ENCODE assay signal across 16 cellular contexts in the genomic region with DNA sequence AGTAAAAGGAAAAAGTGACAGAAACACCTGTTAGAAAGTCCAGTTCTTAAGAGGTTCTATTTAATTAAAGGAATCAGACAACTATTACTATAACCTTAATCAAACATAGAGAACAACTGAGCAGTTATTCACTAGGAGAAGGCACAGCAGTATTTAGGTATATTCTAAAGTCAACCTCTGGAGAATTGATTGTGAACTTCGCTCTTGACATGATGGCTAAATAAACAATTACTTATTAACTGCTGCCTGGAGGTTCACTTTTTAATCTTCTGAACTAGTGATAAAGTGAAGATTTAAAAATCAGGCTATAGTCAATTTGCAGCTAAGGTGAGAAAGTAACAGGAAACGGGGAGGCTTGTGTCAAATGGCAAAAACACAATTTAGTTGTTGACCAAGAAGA.
"Had no signal": no experiment of that assay in that cellular context is flagged by ENCODE, and none has a peak within 500 bp of the region (broad histone marks: within the 10 kb centered on the region; RNA-seq: fewer than 3 reads in every experiment).

No MANE protein-coding gene starts in this region.

- H3K27ac ChIP-seq: colonic mucosa, foreskin keratinocyte, right atrium auricular region, suprapubic skin, thyroid gland, upper lobe of left lung, vagina had no signal

- H3K4me1 ChIP-seq: colonic mucosa, foreskin keratinocyte, right atrium auricular region, suprapubic skin, thyroid gland, upper lobe of left lung, vagina had no signal

- H3K4me3 ChIP-seq: colonic mucosa, right atrium auricular region, smooth muscle cell, suprapubic skin, thyroid gland, upper lobe of left lung, vagina had no signal

- H3K27me3 ChIP-seq: colonic mucosa, foreskin keratinocyte, right atrium auricular region, suprapubic skin, thyroid gland, upper lobe of left lung, vagina had no signal

- DNase-seq: colonic mucosa; dermis blood vessel endothelial cell; foreskin keratinocyte; immature natural killer cell; left ventricle myocardium superior; natural killer cell; stimulated activated CD4-positive, alpha-beta T cell treated with anti-CD3 and anti-CD28 coated beads, Interleukin-2, amount 100 ng/mL, for 48 hours; stimulated activated CD8-positive, alpha-beta memory T cell treated with anti-CD3 and anti-CD28 coated beads, Interleukin-4, amount 100 ng/mL, for 48 hours; stimulated activated naive CD8-positive, alpha-beta T cell treated with anti-CD3 and anti-CD28 coated beads, Interleukin-15, Interleukin-2, amounts not matched to agents 100 U/mL and 50 U/mL, for 24 hours; thyroid gland; upper lobe of left lung had no signal

- H3K9me3 ChIP-seq: colonic mucosa, right atrium auricular region, suprapubic skin, thyroid gland, upper lobe of left lung, vagina had no signal

- ATAC-seq: foreskin keratinocyte; left ventricle myocardium superior; natural killer cell; stimulated activated effector memory CD8-positive, alpha-beta T cell treated with anti-CD3 and anti-CD28 coated beads, Interleukin-12 subunit alpha, Interleukin-12 subunit beta, amount 100 ng/mL, for 72 hours; stimulated activated naive CD8-positive, alpha-beta T cell treated with anti-CD3 and anti-CD28 coated beads, Interleukin-15, Interleukin-2, amounts not matched to agents 100 U/mL and 50 U/mL, for 24 hours had no signal

- H3K36me3 ChIP-seq: colonic mucosa, right atrium auricular region, suprapubic skin, thyroid gland, upper lobe of left lung, vagina had no signal
